Comparison of ENCODE assay signal across 9 cellular contexts in the genomic region with DNA sequence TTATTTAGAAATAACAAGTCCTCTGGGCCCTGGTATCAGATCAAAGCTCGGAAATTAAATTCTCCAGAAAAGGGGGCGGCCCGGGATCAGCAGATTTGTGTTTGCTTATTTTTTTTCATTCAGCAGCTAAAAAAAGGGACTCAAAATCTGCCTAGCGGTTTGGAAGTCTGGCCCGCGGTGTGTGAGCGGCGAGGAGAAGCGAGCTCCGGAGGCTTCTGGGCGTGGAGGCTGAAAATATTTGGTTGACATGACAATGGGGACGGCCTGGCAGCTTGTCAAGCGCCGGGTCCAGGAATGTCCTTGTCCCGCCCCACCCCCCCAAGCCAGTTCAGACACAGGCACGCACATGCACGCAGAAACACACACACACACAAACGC. TPM values are rescaled to one million over a fixed set of nuclear protein-coding genes. Genes with fewer than 3 reads are reported as not detected.
DNase-seq lines count a peak whose midpoint lies in the region; ATAC-seq and TF ChIP-seq lines count a peak whose summit lies in the region.
"Had no signal": no experiment of that assay in that cellular context is flagged by ENCODE, and none has a peak within 500 bp of the region (broad histone marks: within the 10 kb centered on the region; RNA-seq: fewer than 3 reads in every experiment).

No MANE protein-coding gene starts in this region.

- H2AFZ ChIP-seq in SK-N-SH (ENCODE audit: low read depth) = no peak overlapping the region

- no peak overlapping the region for H3K9ac ChIP-seq in SK-N-SH

- peaks cover 17% of the 10 kb centered on the region for H3F3A ChIP-seq in SK-N-SH (replicated peaks; ENCODE audit: insufficient read depth)

- H3K4me3 ChIP-seq in SK-N-SH (ENCODE audit: low read depth in 2 of 2, low read length in 1 of 2) = peak overlapping the region in 1 of 2 experiments; percentile 58; a peak in 1 of 4 replicates
- H3K4me3 ChIP-seq in naive thymus-derived CD4-positive, alpha-beta T cell (ENCODE audit: low read length) = no peak overlapping the region

- peaks cover 20% of the 10 kb centered on the region; the same call in 1 of the 2 replicates for H3K27me3 ChIP-seq in SK-N-SH (ENCODE audit: insufficient read depth)
- no peaks in the 10 kb centered on the region for H3K27me3 ChIP-seq in naive thymus-derived CD4-positive, alpha-beta T cell (ENCODE audit: control insufficient read depth in 2 of 2, insufficient read depth in 2 of 2, low read length in 2 of 2)

- peak; percentile 62 for DNase-seq in SK-N-SH
- peak; percentile 16 for DNase-seq in dedifferentiated amniotic fluid mesenchymal stem cell (ENCODE audit: extremely low spot score)
- DNase-seq in mesothelial cell of epicardium (ENCODE audit: low spot score in 2 of 2, unreplicated experiment in 2 of 2) = peak in 1 of 2 experiments; percentile 53
- DNase-seq in stimulated activated CD4-positive, alpha-beta T cell treated with anti-CD3 and anti-CD28 coated beads, Interleukin-15, amount 100 ng/mL, for 24 hours = no peak
- DNase-seq in T-cell = no peak
- no peak for DNase-seq in cerebellar nuclear complex (lab: John Stamatoyannopoulos, UW)
- DNase-seq in naive thymus-derived CD4-positive, alpha-beta T cell = no peak

- ATAC-seq in SK-N-SH treated with all-trans-retinoic acid at 6 μM for 48 hours (no peak), T-cell (replicated peaks in 1 of 4) (no peak)
- ATAC-seq in naive thymus-derived CD4-positive, alpha-beta T cell = no peak

- no peaks in the 10 kb centered on the region for H3K9me3 ChIP-seq in SK-N-SH
- H3K9me3 ChIP-seq in naive thymus-derived CD4-positive, alpha-beta T cell (ENCODE audit: control insufficient read depth in 2 of 3, low read length in 3 of 3) = no peaks in the 10 kb centered on the region

- whole genome bisulfite sequencing in SK-N-SH (ENCODE audit: low lambda C conversion rate) = 51% methylated on average over 17 of the region's 18 CpGs

- no peaks in the 10 kb centered on the region for H3K9me2 ChIP-seq in SK-N-SH

- H3K36me3 Mint-ChIP-seq in mesothelial cell of epicardium = no peaks in the 10 kb centered on the region
- no peaks in the 10 kb centered on the region for H3K36me3 Mint-ChIP-seq in T-cell
- no peaks in the 10 kb centered on the region for H3K36me3 Mint-ChIP-seq in naive thymus-derived CD4-positive, alpha-beta T cell

- TF ChIP-seq EP300 in SK-N-SH (IDR thresholded peaks at IDR 0.05; ENCODE audit: borderline replicate concordance in 1 of 2, low read depth in 1 of 2, low read length in 1 of 2) = no peak

- H3K4me1 ChIP-seq in SK-N-SH (ENCODE audit: control insufficient read depth in 1 of 2, insufficient read depth in 2 of 2, low read depth in 1 of 2, low read length in 1 of 2) = peaks cover 0 to 3% of the 10 kb centered on the region in 2 experiments; a peak in 1 of 4 replicates
- no peaks in the 10 kb centered on the region for H3K4me1 ChIP-seq in naive thymus-derived CD4-positive, alpha-beta T cell (ENCODE audit: control insufficient read depth in 2 of 2, insufficient read depth in 2 of 2, low read length in 2 of 2)

- H3K4me1 Mint-ChIP-seq in mesothelial cell of epicardium = peaks cover 38% of the 10 kb centered on the region
- peaks cover 3 to 21% (median 13%) of the 10 kb centered on the region in 3 donors for H3K4me1 Mint-ChIP-seq in T-cell
- H3K4me1 Mint-ChIP-seq in naive thymus-derived CD4-positive, alpha-beta T cell = peaks cover 3 to 23% (median 17%) of the 10 kb centered on the region in 7 donors
- H3K4me1 Mint-ChIP-seq: activated B cell treated with CpG ODN at 0.5 μM for 24 hours had no signal

- intact Hi-C loops in naive thymus-derived CD4-positive, alpha-beta T cell (cut with micrococcal nuclease) = loop anchor here (2.0 to 10.0 kb wide), 4 partner anchors 29 to 184 kb away; a partner anchor contains a TSS

- TF ChIP-seq CTCF in SK-N-SH (IDR thresholded peaks at IDR 0.05) = no peak
- no peak for TF ChIP-seq CTCF in mesothelial cell of epicardium (IDR thresholded peaks at IDR 0.05; ENCODE audit: unreplicated experiment)

- H3K4me3 Mint-ChIP-seq in mesothelial cell of epicardium = peak overlapping the region; percentile 38
- H3K4me3 Mint-ChIP-seq in T-cell = no peak overlapping the region
- H3K4me3 Mint-ChIP-seq in naive thymus-derived CD4-positive, alpha-beta T cell = peak overlapping the region in 1 of 10 donors; percentile 64
- H3K4me3 Mint-ChIP-seq: activated B cell treated with CpG ODN at 0.5 μM for 24 hours had no signal

- peak overlapping the region; percentile 92 for H3K4me2 ChIP-seq in SK-N-SH

- POLR2A ChIA-PET in SK-N-SH (lab: Yijun Ruan, JAX) = interaction anchor here (0.8 kb wide), 1 partner anchor 435 kb away, joined by 3 read pairs; no protein-coding TSS in a partner anchor
- POLR2A ChIA-PET in T-cell (lab: Charles Lee) = no interaction called here
- POLR2A ChIA-PET in naive thymus-derived CD4-positive, alpha-beta T cell (lab: Charles Lee) = interaction anchor here (1.0 to 1.3 kb wide), 2 partner anchors 18 to 27 kb away, joined by 3 to 5 read pairs; no protein-coding TSS in a partner anchor

- no peak overlapping the region for H3K27ac ChIP-seq in SK-N-SH (ENCODE audit: low read depth in 2 of 2, low read length in 1 of 2)
- no peak overlapping the region for H3K27ac ChIP-seq in naive thymus-derived CD4-positive, alpha-beta T cell (ENCODE audit: low read depth, low read length)

- H3K79me2 ChIP-seq in SK-N-SH (ENCODE audit: insufficient read depth) = no peaks in the 10 kb centered on the region

- H3K36me3 ChIP-seq in SK-N-SH (replicated peaks in 1 of 2; ENCODE audit: control insufficient read depth in 1 of 2, insufficient read depth in 2 of 2, low read length in 1 of 2) = no peaks in the 10 kb centered on the region
- H3K36me3 ChIP-seq in naive thymus-derived CD4-positive, alpha-beta T cell (ENCODE audit: control insufficient read depth in 2 of 3, insufficient read depth in 3 of 3, low read length in 3 of 3) = no peaks in the 10 kb centered on the region

- H3K27me3 Mint-ChIP-seq in mesothelial cell of epicardium (ENCODE audit: low read depth) = peaks cover 8% of the 10 kb centered on the region
- peaks cover 5 to 8% of the 10 kb centered on the region in 2 donors for H3K27me3 Mint-ChIP-seq in T-cell
- H3K27me3 Mint-ChIP-seq in naive thymus-derived CD4-positive, alpha-beta T cell = peaks cover 0 to 7% (median 0%) of the 10 kb centered on the region in 5 donors

- H3K9me3 Mint-ChIP-seq in mesothelial cell of epicardium (no peaks in the 10 kb centered on the region), T-cell (peaks cover 0 to 9% (median 0%) of the 10 kb centered on the region in 3 donors)
- H3K9me3 Mint-ChIP-seq in naive thymus-derived CD4-positive, alpha-beta T cell = peaks cover 0 to 16% (median 0%) of the 10 kb centered on the region in 11 donors
- H3K9me3 Mint-ChIP-seq: activated B cell treated with CpG ODN at 0.5 μM for 24 hours had no signal

- no peak for TF ChIP-seq RAD21 in SK-N-SH (IDR thresholded peaks at IDR 0.05; ENCODE audit: low read length)

- H4K20me1 ChIP-seq in SK-N-SH (ENCODE audit: insufficient read depth) = no peaks in the 10 kb centered on the region

- CTCF ChIA-PET in SK-N-SH (lab: Yijun Ruan, JAX) = interaction anchor here (0.6 to 5.2 kb wide), 37 partner anchors 8 to 1022 kb away, joined by 3 to 55 read pairs (median 4); a partner anchor contains a TSS
- CTCF ChIA-PET in T-cell (lab: Charles Lee) = interaction anchor here in 1 of 2 donors (0.6 to 0.7 kb wide), 3 partner anchors 11 to 361 kb away, joined by 3 to 5 read pairs (median 4); no protein-coding TSS in a partner anchor
- CTCF ChIA-PET in naive thymus-derived CD4-positive, alpha-beta T cell (lab: Charles Lee) = interaction anchor here (0.6 to 1.7 kb wide), 8 partner anchors 12 to 1004 kb away, joined by 3 to 8 read pairs (median 4); no protein-coding TSS in a partner anchor

- H3K27ac Mint-ChIP-seq in mesothelial cell of epicardium (peak overlapping the region; percentile 81), T-cell (no peak overlapping the region)
- no peak overlapping the region for H3K27ac Mint-ChIP-seq in naive thymus-derived CD4-positive, alpha-beta T cell
- H3K27ac Mint-ChIP-seq: activated B cell treated with CpG ODN at 0.5 μM for 24 hours had no signal

TF ChIP-seq in SK-N-SH, 30 proteins besides CTCF, POLR2A, EP300 and RAD21 (continues in another document):
- TF ChIP-seq FOXM1 (IDR thresholded peaks at IDR 0.05; ENCODE audit: low read depth) (no peak), FOXJ3 (CRISPR knock-in tag; IDR thresholded peaks at IDR 0.05) (no peak)

TF ChIP-seq in SK-N-SH treated with all-trans-retinoic acid at 6 μM for 48 hours, 23 proteins besides CTCF, POLR2A, EP300 and RAD21 (continues in another document):
- TF ChIP-seq ARNTL (CRISPR knock-in tag; IDR thresholded peaks at IDR 0.05; ENCODE audit: borderline replicate concordance, low read depth) = no peak
- TF ChIP-seq, protein P1, sequence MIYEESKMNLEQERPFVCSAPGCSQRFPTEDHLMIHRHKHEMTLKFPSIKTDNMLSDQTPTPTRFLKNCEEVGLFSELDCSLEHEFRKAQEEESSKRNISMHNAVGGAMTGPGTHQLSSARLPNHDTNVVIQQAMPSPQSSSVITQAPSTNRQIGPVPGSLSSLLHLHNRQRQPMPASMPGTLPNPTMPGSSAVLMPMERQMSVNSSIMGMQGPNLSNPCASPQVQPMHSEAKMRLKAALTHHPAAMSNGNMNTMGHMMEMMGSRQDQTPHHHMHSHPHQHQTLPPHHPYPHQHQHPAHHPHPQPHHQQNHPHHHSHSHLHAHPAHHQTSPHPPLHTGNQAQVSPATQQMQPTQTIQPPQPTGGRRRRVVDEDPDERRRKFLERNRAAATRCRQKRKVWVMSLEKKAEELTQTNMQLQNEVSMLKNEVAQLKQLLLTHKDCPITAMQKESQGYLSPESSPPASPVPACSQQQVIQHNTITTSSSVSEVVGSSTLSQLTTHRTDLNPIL (CRISPR knock-in tag; IDR thresholded peaks at IDR 0.05; ENCODE audit: low read depth) = no peak
- TF ChIP-seq ESRRG (CRISPR knock-in tag; IDR thresholded peaks at IDR 0.05) = no peak
- TF ChIP-seq ZNF565 (CRISPR knock-in tag; conservative IDR thresholded peaks at IDR 0.05; ENCODE audit: low read depth) = no peak
- TF ChIP-seq BACH2 (CRISPR knock-in tag; IDR thresholded peaks at IDR 0.05; ENCODE audit: borderline replicate concordance) = no peak
- no peak for TF ChIP-seq RARB (CRISPR knock-in tag; IDR thresholded peaks at IDR 0.05)
- no peak for TF ChIP-seq ZNF8 (CRISPR knock-in tag; IDR thresholded peaks at IDR 0.05)
- no peak for TF ChIP-seq OSR1 (CRISPR knock-in tag; IDR thresholded peaks at IDR 0.05)
- no peak for TF ChIP-seq TOX (CRISPR knock-in tag; IDR thresholded peaks at IDR 0.05; ENCODE audit: borderline replicate concordance)
- TF ChIP-seq ZNF70 (CRISPR knock-in tag; IDR thresholded peaks at IDR 0.05) = no peak
- no peak for TF ChIP-seq CSDC2 (CRISPR knock-in tag; IDR thresholded peaks at IDR 0.05)
- TF ChIP-seq ZFP3 (CRISPR knock-in tag; IDR thresholded peaks at IDR 0.05) = no peak
- TF ChIP-seq TCF4 (CRISPR knock-in tag; IDR thresholded peaks at IDR 0.05; ENCODE audit: borderline replicate concordance) = no peak
- no peak for TF ChIP-seq GLIS3 (CRISPR knock-in tag; IDR thresholded peaks at IDR 0.05)

RNA-seq across cellular contexts. Expression of a gene that starts 43.4 kb away (rescaled TPM):
- not detected in 2 replicates for polyA plus RNA-seq in SK-N-SH (2012; rRNA removed)
- not detected in 2 replicates for polyA plus RNA-seq in SK-N-SH (2012; cell fraction: cytosol; rRNA removed)
- polyA plus RNA-seq in SK-N-SH (2012; cell fraction: nucleus; rRNA removed) = not detected in 2 replicates
- total RNA-seq in mesothelial cell of epicardium (not detected in 3 replicates), T-cell (not detected)
- not detected for total RNA-seq in naive thymus-derived CD4-positive, alpha-beta T cell
- polyA plus RNA-seq in naive thymus-derived CD4-positive, alpha-beta T cell = not detected
- total RNA-seq: activated B cell treated with CpG ODN at 0.5 μM for 24 hours had no signal

Comparison
In these comparisons a context has a peak if more than half of its experiments do, and no peak if none do; other contexts are left out.
1. DNase-seq: peak in SK-N-SH (single experiment) and dedifferentiated amniotic fluid mesenchymal stem cell (single experiment); none in stimulated activated CD4-positive, alpha-beta T cell treated with anti-CD3 and anti-CD28 coated beads, Interleukin-15, amount 100 ng/mL, for 24 hours (single experiment), T-cell (0 of 34), cerebellar nuclear complex (0 of 2) and naive thymus-derived CD4-positive, alpha-beta T cell (0 of 9).
2. POLR2A ChIA-PET loops: an anchor here in SK-N-SH (0.8 kb wide) and naive thymus-derived CD4-positive, alpha-beta T cell (1.0 to 1.3 kb wide); none called in T-cell.